ENCODE assay signal across 14 cellular contexts in genomic region chr12:47785036-47785886, GRCh38. TPM values are rescaled to one million over a fixed set of nuclear protein-coding genes. Genes with fewer than 3 reads are reported as not detected.
DNase-seq lines count a peak whose midpoint lies in the region; ATAC-seq lines count a peak whose summit lies in the region.
"Had no signal": no experiment of that assay in that cellular context is flagged by ENCODE, and none has a peak within 500 bp of the region (broad histone marks: within the 10 kb centered on the region; RNA-seq: fewer than 3 reads in every experiment).

No MANE protein-coding gene starts in this region.

- peak overlapping the region; percentile 84 for H3K27ac Mint-ChIP-seq in activated naive CD4-positive, alpha-beta T cell treated with anti-CD3 and anti-CD28 coated beads, Interleukin-2, amount 50 U/mL, for 24 hours
- H3K27ac Mint-ChIP-seq in immature natural killer cell = peak overlapping the region in 4 of 6 donors; percentile 21 to 53 (median 46)

- DNase-seq in activated naive CD4-positive, alpha-beta T cell treated with Interleukin-2 at 50 U/mL for 16 hours = peak; percentile 22
- no peak for DNase-seq in activated naive CD4-positive, alpha-beta T cell treated with anti-CD3 and anti-CD28 coated beads, Interleukin-2, amount 50 U/mL, for 16 hours
- DNase-seq in immature natural killer cell = no peak
- DNase-seq in superior temporal gyrus (ENCODE audit: extremely low spot score) = peak; percentile 4
- DNase-seq in NCI-H1105 treated with DMSO at 0.1 percent for 48 hours (lab: John Stamatoyannopoulos, UW) = no peak
- DNase-seq: activated effector memory CD4-positive, alpha-beta T cell treated with Interleukin-2 at 50 U/mL for 16 hours; EL; foreskin melanocyte; stimulated activated CD4-positive, alpha-beta T cell treated with anti-CD3 and anti-CD28 coated beads, Interleukin-4, amount 100 ng/mL, for 24 hours; T-helper 9 cell had no signal

- H3K4me1 Mint-ChIP-seq in activated naive CD4-positive, alpha-beta T cell treated with anti-CD3 and anti-CD28 coated beads, Interleukin-2, amount 50 U/mL, for 24 hours = peaks cover 14% of the 10 kb centered on the region
- H3K4me1 Mint-ChIP-seq in immature natural killer cell = no peaks in the 10 kb centered on the region

- no peak overlapping the region for H3K4me3 Mint-ChIP-seq in activated naive CD4-positive, alpha-beta T cell treated with anti-CD3 and anti-CD28 coated beads, Interleukin-2, amount 50 U/mL, for 24 hours
- no peak overlapping the region for H3K4me3 Mint-ChIP-seq in immature natural killer cell

- H3K9me3 Mint-ChIP-seq in activated naive CD4-positive, alpha-beta T cell treated with anti-CD3 and anti-CD28 coated beads, Interleukin-2, amount 50 U/mL, for 24 hours = no peaks in the 10 kb centered on the region
- no peaks in the 10 kb centered on the region for H3K9me3 Mint-ChIP-seq in immature natural killer cell

- H3K36me3 Mint-ChIP-seq in activated naive CD4-positive, alpha-beta T cell treated with anti-CD3 and anti-CD28 coated beads, Interleukin-2, amount 50 U/mL, for 24 hours = peaks cover 9% of the 10 kb centered on the region
- peaks cover 4 to 32% (median 24%) of the 10 kb centered on the region in 3 donors for H3K36me3 Mint-ChIP-seq in immature natural killer cell

- ATAC-seq in GM21737 (IDR thresholded peaks at IDR 0.05; ENCODE audit: unreplicated experiment) = no peak
- no peak for ATAC-seq in HG02981 (IDR thresholded peaks at IDR 0.05; ENCODE audit: unreplicated experiment)

- H3K27me3 Mint-ChIP-seq in activated naive CD4-positive, alpha-beta T cell treated with anti-CD3 and anti-CD28 coated beads, Interleukin-2, amount 50 U/mL, for 24 hours = no peaks in the 10 kb centered on the region
- peaks cover 0 to 2% (median 0%) of the 10 kb centered on the region in 3 donors for H3K27me3 Mint-ChIP-seq in immature natural killer cell (ENCODE audit: low read depth in 3 of 3)

RNA-seq across cellular contexts. Expression of gene SLC48A1, which starts 12.2 kb away (rescaled TPM):
- polyA plus RNA-seq in immature natural killer cell = 1 to 10 TPM in 2 of 3 donors, under 1 TPM in 1; 0.54 to 5.6 (median 3.1) TPM

RNA-seq across cellular contexts. Expression of gene RAPGEF3, which starts 26.6 kb away (rescaled TPM):
- polyA plus RNA-seq in immature natural killer cell = under 1 TPM in 1 of 3 donors, not detected in 2; 0.25 TPM

RNA-seq across cellular contexts. Expression of gene HDAC7, which starts 34.4 kb away (rescaled TPM):
- polyA plus RNA-seq in immature natural killer cell = 10 to 100 TPM in 2 of 3 donors, 1 to 10 TPM in 1; 5.9 to 29.1 (median 11.5) TPM

RNA-seq across cellular contexts. Expression of gene ENDOU, which starts 60.0 kb away (rescaled TPM):
- not detected for polyA plus RNA-seq in immature natural killer cell
- polyA plus RNA-seq: neural cell had no signal

Comparison
In these comparisons a context has a peak if more than half of its experiments do, and no peak if none do; other contexts are left out.
1. DNase-seq: peak in activated naive CD4-positive, alpha-beta T cell treated with Interleukin-2 at 50 U/mL for 16 hours (single experiment) and superior temporal gyrus (single experiment); none in activated naive CD4-positive, alpha-beta T cell treated with anti-CD3 and anti-CD28 coated beads, Interleukin-2, amount 50 U/mL, for 16 hours (single experiment), immature natural killer cell (0 of 3) and NCI-H1105 treated with DMSO at 0.1 percent for 48 hours (single experiment).